2 cellular contexts compared by ENCODE assay signal in the genomic region with DNA sequence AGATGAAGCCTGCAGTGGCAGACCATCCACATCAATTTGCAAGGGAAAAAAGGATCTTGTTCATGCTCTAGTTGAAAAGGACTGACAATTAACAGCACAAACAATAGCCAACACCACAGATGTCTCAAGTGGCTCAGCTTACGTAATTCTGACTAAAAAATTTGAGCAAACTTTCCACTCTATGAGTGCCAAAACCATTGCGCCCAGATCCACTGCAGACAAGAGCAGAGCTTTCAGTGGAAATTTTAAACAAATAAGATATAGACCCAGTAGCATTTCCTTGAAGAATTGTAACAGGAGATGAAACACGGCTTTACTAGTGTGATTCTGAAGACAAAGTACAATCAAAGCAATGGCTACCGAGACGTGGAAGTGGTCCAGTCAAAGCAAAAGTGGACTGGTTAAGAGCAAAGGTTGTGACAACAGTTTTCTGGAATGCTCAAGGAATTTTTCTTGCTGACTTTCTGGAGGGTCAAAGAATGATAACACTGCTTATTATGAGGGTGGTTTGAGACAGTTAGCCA.
TF ChIP-seq lines count a peak whose summit lies in the region.

No MANE protein-coding gene starts in this region.

TF ChIP-seq in SK-N-SH, 30 proteins besides CTCF, POLR2A, EP300 and RAD21:
- TF ChIP-seq MAX (IDR thresholded peaks at IDR 0.05; ENCODE audit: low read depth) (no peak), USF1 (IDR thresholded peaks at IDR 0.05; ENCODE audit: borderline replicate concordance, low read depth) (no peak)

TF ChIP-seq in SK-N-SH treated with all-trans-retinoic acid at 6 μM for 48 hours, 23 proteins besides CTCF, POLR2A, EP300 and RAD21:
- TF ChIP-seq ESRRG (CRISPR knock-in tag; IDR thresholded peaks at IDR 0.05) (no peak), RARB (CRISPR knock-in tag; IDR thresholded peaks at IDR 0.05) (no peak), ZFP30 (CRISPR knock-in tag; IDR thresholded peaks at IDR 0.05) (no peak)
- TF ChIP-seq, protein P1, sequence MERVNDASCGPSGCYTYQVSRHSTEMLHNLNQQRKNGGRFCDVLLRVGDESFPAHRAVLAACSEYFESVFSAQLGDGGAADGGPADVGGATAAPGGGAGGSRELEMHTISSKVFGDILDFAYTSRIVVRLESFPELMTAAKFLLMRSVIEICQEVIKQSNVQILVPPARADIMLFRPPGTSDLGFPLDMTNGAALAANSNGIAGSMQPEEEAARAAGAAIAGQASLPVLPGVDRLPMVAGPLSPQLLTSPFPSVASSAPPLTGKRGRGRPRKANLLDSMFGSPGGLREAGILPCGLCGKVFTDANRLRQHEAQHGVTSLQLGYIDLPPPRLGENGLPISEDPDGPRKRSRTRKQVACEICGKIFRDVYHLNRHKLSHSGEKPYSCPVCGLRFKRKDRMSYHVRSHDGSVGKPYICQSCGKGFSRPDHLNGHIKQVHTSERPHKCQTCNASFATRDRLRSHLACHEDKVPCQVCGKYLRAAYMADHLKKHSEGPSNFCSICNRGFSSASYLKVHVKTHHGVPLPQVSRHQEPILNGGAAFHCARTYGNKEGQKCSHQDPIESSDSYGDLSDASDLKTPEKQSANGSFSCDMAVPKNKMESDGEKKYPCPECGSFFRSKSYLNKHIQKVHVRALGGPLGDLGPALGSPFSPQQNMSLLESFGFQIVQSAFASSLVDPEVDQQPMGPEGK (CRISPR knock-in tag; IDR thresholded peaks at IDR 0.05; ENCODE audit: borderline replicate concordance): no peak
